Comparison of ENCODE assay signal across 14 cellular contexts in genomic region chr22:23892626-23893445, GRCh38. TPM values are rescaled to one million over a fixed set of nuclear protein-coding genes. Genes with fewer than 3 reads are reported as not detected.
A peak's percentile ranks its signal among the peaks of the same experiment; 100 is the strongest.
DNase-seq lines count a peak whose midpoint lies in the region; ATAC-seq lines count a peak whose summit lies in the region.
"Had no signal": no experiment of that assay in that cellular context is flagged by ENCODE, and none has a peak within 500 bp of the region (broad histone marks: within the 10 kb centered on the region; RNA-seq: fewer than 3 reads in every experiment).

No MANE protein-coding gene starts in this region.

- intact Hi-C loops in naive thymus-derived CD4-positive, alpha-beta T cell (cut with micrococcal nuclease): loop anchor here in 1 of 2 donors (5.0 kb wide), 3 partner anchors 36 to 751 kb away; partner anchors contain the start of genes RSPH14 and SLC2A11
- intact Hi-C loops in cardiac septum (cut with DNase I): no loop called here

- H3K9me3 Mint-ChIP-seq in CD4-positive, CD25-positive, alpha-beta regulatory T cell: peaks cover 0 to 2% (median 0%) of the 10 kb centered on the region in 7 donors
- H3K9me3 Mint-ChIP-seq in activated naive CD8-positive, alpha-beta T cell treated with anti-CD3 and anti-CD28 coated beads, Interleukin-2, amount 10 ng/mL, durations not matched to agents 7 days and 5 days: no peaks in the 10 kb centered on the region
- H3K9me3 Mint-ChIP-seq in naive thymus-derived CD4-positive, alpha-beta T cell: peaks cover 0 to 1% (median 0%) of the 10 kb centered on the region in 11 donors

- no peak for ATAC-seq in CD4-positive, CD25-positive, alpha-beta regulatory T cell (ENCODE audit: low read depth in 2 of 2)
- ATAC-seq in activated naive CD8-positive, alpha-beta T cell treated with anti-CD3 and anti-CD28 coated beads, Interleukin-2, amount 10 ng/mL, durations not matched to agents 7 days and 5 days (ENCODE audit: low read depth): no peak
- ATAC-seq in naive thymus-derived CD4-positive, alpha-beta T cell: no peak
- ATAC-seq in HG03175 (IDR thresholded peaks at IDR 0.05; ENCODE audit: unreplicated experiment): no peak
- ATAC-seq: Right ventricle myocardium inferior had no signal

- no peak overlapping the region for H3K9ac ChIP-seq in HUES6 (ENCODE audit: low read length)

- H3K27ac Mint-ChIP-seq in CD4-positive, CD25-positive, alpha-beta regulatory T cell: peak overlapping the region; percentile 94 to 98 (median 96)
- H3K27ac Mint-ChIP-seq in activated naive CD8-positive, alpha-beta T cell treated with anti-CD3 and anti-CD28 coated beads, Interleukin-2, amount 10 ng/mL, durations not matched to agents 7 days and 5 days: peak overlapping the region; percentile 99
- H3K27ac Mint-ChIP-seq in naive thymus-derived CD4-positive, alpha-beta T cell: peak overlapping the region; percentile 92 to 100 (median 97)

- peaks cover 24% of the 10 kb centered on the region for H3K4me1 ChIP-seq in CD4-positive, CD25-positive, alpha-beta regulatory T cell (ENCODE audit: control insufficient read depth, insufficient read depth, low read length, poor library complexity, severe bottlenecking)
- peaks cover 27% of the 10 kb centered on the region for H3K4me1 ChIP-seq in HUES6 (ENCODE audit: control insufficient read depth, insufficient read depth, low read length)
- peaks cover 16% of the 10 kb centered on the region in 2 donors for H3K4me1 ChIP-seq in naive thymus-derived CD4-positive, alpha-beta T cell (ENCODE audit: control insufficient read depth in 2 of 2, insufficient read depth in 2 of 2, low read length in 2 of 2)

- H3K4me3 ChIP-seq in CD4-positive, CD25-positive, alpha-beta regulatory T cell (ENCODE audit: low read depth, low read length): peak overlapping the region; percentile 74
- peak overlapping the region; percentile 72 for H3K4me3 ChIP-seq in HUES6 (ENCODE audit: low read depth, low read length)
- H3K4me3 ChIP-seq in naive thymus-derived CD4-positive, alpha-beta T cell (ENCODE audit: low read length): no peak overlapping the region

- H3K9me3 ChIP-seq in CD4-positive, CD25-positive, alpha-beta regulatory T cell (ENCODE audit: control insufficient read depth in 2 of 2, low read length in 2 of 2): no peaks in the 10 kb centered on the region
- peaks cover 13% of the 10 kb centered on the region for H3K9me3 ChIP-seq in HUES6 (ENCODE audit: control insufficient read depth, insufficient read depth, low read depth, low read length)
- H3K9me3 ChIP-seq in naive thymus-derived CD4-positive, alpha-beta T cell (ENCODE audit: control insufficient read depth in 2 of 3, low read length in 3 of 3): no peaks in the 10 kb centered on the region
- H3K9me3 ChIP-seq: mucosa of descending colon, thyroid gland had no signal

- H3K36me3 ChIP-seq in CD4-positive, CD25-positive, alpha-beta regulatory T cell (ENCODE audit: control insufficient read depth, insufficient read depth, low read length): peaks cover 6% of the 10 kb centered on the region
- peaks cover 20% of the 10 kb centered on the region for H3K36me3 ChIP-seq in HUES6 (ENCODE audit: control insufficient read depth, insufficient read depth, low read length)
- H3K36me3 ChIP-seq in naive thymus-derived CD4-positive, alpha-beta T cell (ENCODE audit: control insufficient read depth in 2 of 3, insufficient read depth in 3 of 3, low read length in 3 of 3): peaks cover 0 to 31% (median 0%) of the 10 kb centered on the region in 3 experiments

- H3K27me3 ChIP-seq in CD4-positive, CD25-positive, alpha-beta regulatory T cell (ENCODE audit: control insufficient read depth, insufficient read depth, low read length): no peaks in the 10 kb centered on the region
- no peaks in the 10 kb centered on the region for H3K27me3 ChIP-seq in HUES6 (ENCODE audit: control insufficient read depth, insufficient read depth, low read length)
- H3K27me3 ChIP-seq in naive thymus-derived CD4-positive, alpha-beta T cell (ENCODE audit: control insufficient read depth in 2 of 2, insufficient read depth in 2 of 2, low read length in 2 of 2): no peaks in the 10 kb centered on the region
- H3K27me3 ChIP-seq: thyroid gland had no signal

- peaks cover 0 to 37% (median 11%) of the 10 kb centered on the region in 4 donors for H3K4me1 Mint-ChIP-seq in CD4-positive, CD25-positive, alpha-beta regulatory T cell
- peaks cover 20% of the 10 kb centered on the region for H3K4me1 Mint-ChIP-seq in activated naive CD8-positive, alpha-beta T cell treated with anti-CD3 and anti-CD28 coated beads, Interleukin-2, amount 10 ng/mL, durations not matched to agents 7 days and 5 days
- peaks cover 12 to 39% (median 28%) of the 10 kb centered on the region in 7 donors for H3K4me1 Mint-ChIP-seq in naive thymus-derived CD4-positive, alpha-beta T cell

- no peak for DNase-seq in CD4-positive, CD25-positive, alpha-beta regulatory T cell
- no peak for DNase-seq in activated naive CD8-positive, alpha-beta T cell treated with anti-CD3 and anti-CD28 coated beads, Interleukin-2, amount 10 ng/mL, durations not matched to agents 7 days and 5 days
- no peak for DNase-seq in naive thymus-derived CD4-positive, alpha-beta T cell
- DNase-seq in NCI-H2196 treated with DMSO at 0.1 percent for 48 hours (lab: John Stamatoyannopoulos, UW; ENCODE audit: unreplicated experiment) (no peak), cardiac septum (ENCODE audit: low spot score) (no peak), NCI-H2081 (lab: John Stamatoyannopoulos, UW) (no peak)
- DNase-seq: activated CD4-positive, alpha-beta T cell treated with anti-CD3 and anti-CD28 coated beads, Interleukin-2, amount 50 U/mL, for 48 hours; mucosa of descending colon; NCI-H2029; stimulated activated CD4-positive, alpha-beta T cell treated with anti-CD3 and anti-CD28 coated beads, Interleukin-2, amount 100 ng/mL, for 24 hours; thyroid gland had no signal

- peaks cover 5% of the 10 kb centered on the region for H3K36me3 Mint-ChIP-seq in CD4-positive, CD25-positive, alpha-beta regulatory T cell
- H3K36me3 Mint-ChIP-seq in activated naive CD8-positive, alpha-beta T cell treated with anti-CD3 and anti-CD28 coated beads, Interleukin-2, amount 10 ng/mL, durations not matched to agents 7 days and 5 days: peaks cover 16% of the 10 kb centered on the region
- peaks cover 0 to 22% (median 4%) of the 10 kb centered on the region in 5 donors for H3K36me3 Mint-ChIP-seq in naive thymus-derived CD4-positive, alpha-beta T cell

- peak overlapping the region; percentile 93 to 98 (median 96) for H3K4me3 Mint-ChIP-seq in CD4-positive, CD25-positive, alpha-beta regulatory T cell
- H3K4me3 Mint-ChIP-seq in activated naive CD8-positive, alpha-beta T cell treated with anti-CD3 and anti-CD28 coated beads, Interleukin-2, amount 10 ng/mL, durations not matched to agents 7 days and 5 days: peak overlapping the region; percentile 96
- peak overlapping the region; percentile 88 to 97 (median 94) for H3K4me3 Mint-ChIP-seq in naive thymus-derived CD4-positive, alpha-beta T cell

- peak overlapping the region; percentile 90 for H3K27ac ChIP-seq in CD4-positive, CD25-positive, alpha-beta regulatory T cell (ENCODE audit: insufficient read depth, low read length, poor library complexity, severe bottlenecking)
- no peak overlapping the region for H3K27ac ChIP-seq in HUES6 (ENCODE audit: low read depth, low read length)
- H3K27ac ChIP-seq in naive thymus-derived CD4-positive, alpha-beta T cell (ENCODE audit: low read depth, low read length): peak overlapping the region; percentile 93

- peaks cover 4% of the 10 kb centered on the region for H3K27me3 Mint-ChIP-seq in CD4-positive, CD25-positive, alpha-beta regulatory T cell
- H3K27me3 Mint-ChIP-seq in activated naive CD8-positive, alpha-beta T cell treated with anti-CD3 and anti-CD28 coated beads, Interleukin-2, amount 10 ng/mL, durations not matched to agents 7 days and 5 days: no peaks in the 10 kb centered on the region
- no peaks in the 10 kb centered on the region for H3K27me3 Mint-ChIP-seq in naive thymus-derived CD4-positive, alpha-beta T cell

- POLR2A ChIA-PET in activated naive CD8-positive, alpha-beta T cell treated with anti-CD3 and anti-CD28 coated beads, Interleukin-2, amount 10 ng/mL, durations not matched to agents 7 days and 5 days (lab: Charles Lee): interaction anchor here (0.8 to 3.3 kb wide), 9 partner anchors 10 to 662 kb away, joined by 3 to 53 read pairs (median 5); partner anchors contain the start of genes GUCD1, SLC2A11 and SNRPD3
- POLR2A ChIA-PET in naive thymus-derived CD4-positive, alpha-beta T cell (lab: Charles Lee): interaction anchor here (0.5 to 3.9 kb wide), 7 partner anchors 18 to 1354 kb away, joined by 3 to 67 read pairs (median 4); partner anchors contain the start of gene SLC2A11

- CTCF ChIA-PET in naive thymus-derived CD4-positive, alpha-beta T cell (lab: Charles Lee): interaction anchor here (1.2 kb wide), 1 partner anchor 34 kb away, joined by 4 read pairs; no protein-coding TSS in a partner anchor

RNA-seq across cellular contexts. Expression of gene MIF, which starts 1.3 kb away (rescaled TPM):
- 202 TPM for total RNA-seq in CD4-positive, CD25-positive, alpha-beta regulatory T cell
- 1,000 to 10,000 TPM; 1,100 to 1,384 (median 1,231) TPM for polyA plus RNA-seq in CD4-positive, CD25-positive, alpha-beta regulatory T cell
- 100 to 1,000 TPM; 776 to 848 TPM for total RNA-seq in activated naive CD8-positive, alpha-beta T cell treated with anti-CD3 and anti-CD28 coated beads, Interleukin-2, amount 10 ng/mL, durations not matched to agents 7 days and 5 days
- total RNA-seq in naive thymus-derived CD4-positive, alpha-beta T cell: 1,000 to 10,000 TPM in 1 of 5 experiments, 100 to 1,000 TPM in 4; 179 to 1,010 (median 197) TPM
- polyA plus RNA-seq in naive thymus-derived CD4-positive, alpha-beta T cell: 1,000 to 10,000 TPM in 1 of 2 donors, 100 to 1,000 TPM in 1; 945 to 1,099 TPM
- 317 TPM for total RNA-seq in cardiac septum

RNA-seq across cellular contexts. Expression of gene SLC2A11, which starts 35.2 kb away (rescaled TPM):
- 8.6 TPM for total RNA-seq in CD4-positive, CD25-positive, alpha-beta regulatory T cell
- polyA plus RNA-seq in CD4-positive, CD25-positive, alpha-beta regulatory T cell: 1 to 10 TPM; 2.5 to 4.6 (median 4.1) TPM
- 10 to 100 TPM; 10.0 to 12.1 TPM for total RNA-seq in activated naive CD8-positive, alpha-beta T cell treated with anti-CD3 and anti-CD28 coated beads, Interleukin-2, amount 10 ng/mL, durations not matched to agents 7 days and 5 days
- total RNA-seq in naive thymus-derived CD4-positive, alpha-beta T cell: 10 to 100 TPM; 10.5 to 29.7 (median 14.7) TPM
- polyA plus RNA-seq in naive thymus-derived CD4-positive, alpha-beta T cell: 1 to 10 TPM; 5.9 to 8.3 TPM
- 19.7 TPM for total RNA-seq in cardiac septum

RNA-seq across cellular contexts. Expression of gene DERL3, which starts 54.0 kb away (rescaled TPM):
- total RNA-seq in CD4-positive, CD25-positive, alpha-beta regulatory T cell: 1.0 TPM
- under 1 TPM in 1 of 4 donors, not detected in 3; 0.53 TPM for polyA plus RNA-seq in CD4-positive, CD25-positive, alpha-beta regulatory T cell
- total RNA-seq in activated naive CD8-positive, alpha-beta T cell treated with anti-CD3 and anti-CD28 coated beads, Interleukin-2, amount 10 ng/mL, durations not matched to agents 7 days and 5 days: 1 to 10 TPM; 9.6 to 9.9 TPM
- 10 to 100 TPM in 1 of 5 experiments, 1 to 10 TPM in 4; 1.6 to 16.2 (median 6.5) TPM for total RNA-seq in naive thymus-derived CD4-positive, alpha-beta T cell
- not detected for polyA plus RNA-seq in naive thymus-derived CD4-positive, alpha-beta T cell
- 2.2 TPM for total RNA-seq in cardiac septum
